ENCODE assay signal across 8 cellular contexts in genomic region chr2:111747410-111748115, GRCh38.
DNase-seq lines count a peak whose midpoint lies in the region; ATAC-seq, FAIRE-seq and TF ChIP-seq lines count a peak whose summit lies in the region.
"Not testable (repeated sequence)": the region's sequence is repeated elsewhere in the genome, so short reads cannot be mapped to it uniquely, and the experiment has no call there.

No MANE protein-coding gene starts in this region.

- not testable (repeated sequence) for H3K36me3 ChIP-seq in PC-9 (ENCODE audit: low read depth); colonic mucosa; left lung

- not testable (repeated sequence) for H3K9ac ChIP-seq in colonic mucosa (ENCODE audit: low read depth in 2 of 2, low read length in 2 of 2)

- not testable (repeated sequence) for H3K9me3 ChIP-seq in PC-9 (ENCODE audit: insufficient read depth, low read depth); colonic mucosa; left lung

- H3K27me3 ChIP-seq in PC-9 (ENCODE audit: insufficient read depth, low read depth); colonic mucosa; left lung: not testable (repeated sequence)

- not testable (repeated sequence) for H3K4me2 ChIP-seq in PC-9

- not testable (repeated sequence) for H4K20me1 ChIP-seq in PC-9 (ENCODE audit: insufficient read depth)

- POLR2A ChIA-PET in PC-9 (lab: Charles Lee; ENCODE audit: unreplicated experiment) = not testable (repeated sequence)

- intact Hi-C loops in PC-9 (cut with micrococcal nuclease; ENCODE audit: unreplicated experiment); colonic mucosa (cut with DNase I); left lung (cut with DNase I): not testable (repeated sequence)

- peak; percentile 77 for TF ChIP-seq CTCF in PC-9 (conservative IDR thresholded peaks at IDR 0.05)
- TF ChIP-seq CTCF in colonic mucosa (IDR thresholded peaks at IDR 0.05) = peak; percentile 57
- peak; percentile 64 to 67 for TF ChIP-seq CTCF in left lung (IDR thresholded peaks at IDR 0.05)

- H3K27ac ChIP-seq in PC-9, colonic mucosa, left lung: not testable (repeated sequence)

- ATAC-seq in HG02763 (IDR thresholded peaks at IDR 0.05; ENCODE audit: unreplicated experiment) (peak; percentile 68), left lung (peak; percentile 97)

- H2AFZ ChIP-seq in PC-9 = not testable (repeated sequence)

- not testable (repeated sequence) for BruUV-seq in PC-9 (replicated peaks; lab: Mats Ljungman, UMichigan)

- H3K4me3 ChIP-seq in PC-9, colonic mucosa, left lung: not testable (repeated sequence)

- not testable (repeated sequence) for H3K9me2 ChIP-seq in PC-9 (ENCODE audit: insufficient read depth)

- H3K79me2 ChIP-seq in PC-9 (ENCODE audit: low read depth) = not testable (repeated sequence)

- DNase-seq in GM18507 (ENCODE audit: extremely low spot score, insufficient read length, low read depth) = not testable (repeated sequence)
- DNase-seq in PC-9 (peak in 1 of 2 experiments; percentile 74), activated T-cell treated with anti-CD3 and anti-CD28 coated beads for 1 hour (ENCODE audit: low read depth) (peak; percentile 44), colonic mucosa (peak; percentile 73), left lung (peak; percentile 54 to 68), ureter (ENCODE audit: low spot score) (peak; percentile 59)
- peak; percentile 9 to 42 for DNase-seq in stimulated activated CD4-positive, alpha-beta T cell treated with anti-CD3 and anti-CD28 coated beads, Interleukin-1b, Interleukin-23, amount 100 ng/mL, for 1 hour (ENCODE audit: low read depth in 2 of 2)

- not testable (repeated sequence) for H3F3A ChIP-seq in PC-9 (ENCODE audit: insufficient read depth, low read depth)

- FAIRE-seq in GM18507 (lab: Jason Lieb, UNC) = peak; percentile 97

- CTCF ChIA-PET in PC-9 (lab: Charles Lee) = not testable (repeated sequence)

- not testable (repeated sequence) for H3K4me1 ChIP-seq in PC-9 (replicated peaks; ENCODE audit: insufficient read depth); colonic mucosa; left lung
